ENCODE assay signal across 31 cellular contexts in the genomic region with DNA sequence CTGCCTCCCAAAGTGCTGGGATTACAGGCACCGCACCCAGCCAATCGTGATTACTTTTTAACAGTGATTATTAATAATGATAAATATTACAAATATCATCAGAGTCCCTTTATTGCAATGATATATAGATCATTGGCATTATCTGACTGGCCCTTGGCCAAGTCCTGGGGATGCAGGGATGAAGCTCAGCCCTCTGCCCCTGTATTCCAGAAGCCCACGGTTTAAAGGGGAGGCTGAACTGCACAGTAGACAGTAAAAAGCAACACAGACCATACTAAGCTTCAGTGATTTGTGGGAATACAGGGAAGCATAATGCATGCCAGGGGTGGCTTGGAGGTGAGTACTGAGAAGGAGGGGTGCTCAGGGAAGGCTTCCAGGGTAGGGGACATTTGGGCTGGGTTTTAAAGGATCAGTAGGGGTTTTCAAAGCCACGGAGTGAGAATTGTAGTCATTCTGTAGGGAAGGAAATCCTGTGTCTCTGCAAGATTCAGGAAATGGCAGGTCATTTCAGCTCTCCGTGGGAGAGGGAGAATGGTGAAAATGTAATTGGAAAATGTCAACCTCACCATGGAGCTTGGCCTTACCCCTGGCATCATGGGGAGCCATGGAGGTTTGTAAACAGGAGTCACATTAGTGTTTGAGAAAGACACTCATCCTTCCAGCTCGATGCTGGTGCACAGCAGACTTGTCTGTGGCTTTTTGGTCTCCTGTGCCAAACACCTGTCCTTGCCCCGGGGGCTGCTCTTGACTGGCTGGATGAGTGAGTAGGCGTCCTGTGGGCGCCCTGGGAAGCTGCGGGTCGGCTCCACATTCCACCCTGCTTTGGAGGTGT. TPM values are rescaled to one million over a fixed set of nuclear protein-coding genes. Genes with fewer than 3 reads are reported as not detected.
DNase-seq lines count a peak whose midpoint lies in the region; ATAC-seq and TF ChIP-seq lines count a peak whose summit lies in the region.
"Had no signal": no experiment of that assay in that cellular context is flagged by ENCODE, and none has a peak within 500 bp of the region (broad histone marks: within the 10 kb centered on the region; RNA-seq: fewer than 3 reads in every experiment).

No MANE protein-coding gene starts in this region.

- no peaks in the 10 kb centered on the region for H3K27me3 ChIP-seq in WERI-Rb-1 (ENCODE audit: insufficient read depth, low read depth, severe bottlenecking)
- H3K27me3 ChIP-seq: colonic mucosa, heart right ventricle, SJSA1, uterus had no signal

- no peak for ATAC-seq in HG03196 (IDR thresholded peaks at IDR 0.05; ENCODE audit: unreplicated experiment)
- ATAC-seq: A549; activated T-helper 17 cell treated with anti-CD3 and anti-CD28 coated beads, Interleukin-2, amount 50 U/mL, for 72 hours; effector memory CD8-positive, alpha-beta T cell; esophagus mucosa; heart right ventricle had no signal

- H3K4me3 ChIP-seq in WERI-Rb-1 (ENCODE audit: low read depth, low read length): no peak overlapping the region
- H3K4me3 ChIP-seq: A549, breast epithelium, colonic mucosa, heart right ventricle, lower lobe of right lung, sigmoid colon, SJSA1, uterus had no signal

- H3K9me3 ChIP-seq in WERI-Rb-1 (ENCODE audit: severe bottlenecking): no peaks in the 10 kb centered on the region
- H3K9me3 ChIP-seq: A549, breast epithelium, colonic mucosa, heart right ventricle, lower lobe of right lung, sigmoid colon, SJSA1, uterus had no signal

- no peak for TF ChIP-seq CTCF in WERI-Rb-1 (IDR thresholded peaks at IDR 0.05; ENCODE audit: low read depth, low read length)

- DNase-seq in NCI-H2107 treated with DMSO at 0.1 percent for 48 hours (lab: John Stamatoyannopoulos, UW; ENCODE audit: unreplicated experiment) (peak; percentile 9), NCI-H2107 (lab: John Stamatoyannopoulos, UW) (no peak), WERI-Rb-1 (no peak), myocyte (ENCODE audit: low read depth) (peak; percentile 92), T-helper 2 cell (no peak)
- no peak for DNase-seq in stimulated activated CD4-positive, alpha-beta T cell treated with anti-CD3 and anti-CD28 coated beads, Interleukin-15, amount 100 ng/mL, for 24 hours
- DNase-seq in activated CD4-positive, alpha-beta T cell treated with anti-CD3 and anti-CD28 coated beads for 4 hours: no peak
- DNase-seq: activated CD4-positive, CD25-positive, alpha-beta regulatory T cell treated with anti-CD3 and anti-CD28 coated beads, Interleukin-2, amount 50 U/mL, for 72 hours; activated CD8-positive, alpha-beta T cell treated with anti-CD3 and anti-CD28 coated beads for 36 hours; activated naive CD4-positive, alpha-beta T cell treated with anti-CD3 and anti-CD28 coated beads, Interleukin-2, amount 50 U/mL, for 16 hours; AML-193; amygdala; CD4-positive, alpha-beta T cell; colonic mucosa; effector memory CD8-positive, alpha-beta T cell; foreskin fibroblast; heart right ventricle; KG1; kidney glomerular epithelial cell; lower lobe of right lung; NCI-H1417 treated with DMSO at 0.1 percent for 48 hours; NCI-H526 treated with DMSO at 0.1 percent for 48 hours; sigmoid colon; stimulated activated naive CD4-positive, alpha-beta T cell treated with Interleukin-2 at 50 U/mL for 16 hours; uterus had no signal

- no peaks in the 10 kb centered on the region for H3K36me3 ChIP-seq in WERI-Rb-1
- H3K36me3 ChIP-seq: breast epithelium, colonic mucosa, heart right ventricle, lower lobe of right lung, sigmoid colon, SJSA1, uterus had no signal

- 0 out of 2 replicates have a peak overlapping the region, but pooled peaks have one; percentile 8 for H3K27ac ChIP-seq in WERI-Rb-1
- H3K27ac ChIP-seq: A549, breast epithelium, colonic mucosa, heart right ventricle, lower lobe of right lung, sigmoid colon, SJSA1, uterus had no signal

RNA-seq across cellular contexts. Expression of a gene that starts 8.8 kb away (rescaled TPM):
- 7.1 and 7.5 TPM in 2 replicates for total RNA-seq in myocyte
- polyA plus RNA-seq in myocyte (2012): 15.1 TPM
- total RNA-seq: CD4-positive, alpha-beta T cell had no signal

Comparison
In these comparisons a context has a peak if more than half of its experiments do, and no peak if none do; other contexts are left out.
1. DNase-seq: peak in NCI-H2107 treated with DMSO at 0.1 percent for 48 hours (single experiment) and myocyte (single experiment); none in NCI-H2107 (single experiment), WERI-Rb-1 (single experiment), T-helper 2 cell (0 of 5), stimulated activated CD4-positive, alpha-beta T cell treated with anti-CD3 and anti-CD28 coated beads, Interleukin-15, amount 100 ng/mL, for 24 hours (single experiment) and activated CD4-positive, alpha-beta T cell treated with anti-CD3 and anti-CD28 coated beads for 4 hours (0 of 2).